8 cellular contexts compared by ENCODE assay signal in the genomic region with DNA sequence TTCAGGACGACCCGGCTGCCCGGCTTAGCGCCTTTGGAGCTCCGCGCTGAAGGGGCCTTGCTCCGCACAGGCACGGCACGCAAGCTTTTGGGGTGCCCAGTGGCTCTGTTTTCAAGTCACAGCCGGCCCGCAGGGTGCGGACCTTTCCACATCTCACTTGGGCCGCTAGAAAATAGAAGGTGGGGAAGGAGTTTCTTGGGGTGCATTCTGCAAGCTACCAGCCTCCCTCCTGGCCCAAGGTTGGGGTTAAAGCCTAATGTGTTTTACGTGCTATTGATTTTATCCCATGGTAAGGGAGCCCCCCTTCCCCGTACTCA. TPM values are rescaled to one million over a fixed set of nuclear protein-coding genes. Genes with fewer than 3 reads are reported as not detected.
DNase-seq lines count a peak whose midpoint lies in the region; ATAC-seq and TF ChIP-seq lines count a peak whose summit lies in the region.

No MANE protein-coding gene starts in this region.

- peak overlapping the region; percentile 74 for H3K4me3 Mint-ChIP-seq in activated CD4-positive, alpha-beta T cell treated with anti-CD3 and anti-CD28 coated beads for 36 hours
- peak overlapping the region; percentile 63 to 95 (median 90) for H3K4me3 Mint-ChIP-seq in naive thymus-derived CD8-positive, alpha-beta T cell

- POLR2A ChIA-PET in activated CD4-positive, alpha-beta T cell treated with anti-CD3 and anti-CD28 coated beads for 36 hours (lab: Charles Lee), result interaction anchor here (1.0 to 1.3 kb wide), 2 partner anchors 149 to 329 kb away, joined by 4 to 6 read pairs; partner anchors contain the start of genes DZANK1 and POLR3F
- POLR2A ChIA-PET in naive thymus-derived CD8-positive, alpha-beta T cell (lab: Charles Lee), result interaction anchor here (0.6 to 2.3 kb wide), 10 partner anchors 9 to 1914 kb away, joined by 3 to 44 read pairs (median 6); partner anchors contain the start of genes CFAP61, CRNKL1, RRBP1 and SEC23B

- peak; percentile 36 for ATAC-seq in activated CD4-positive, alpha-beta T cell treated with anti-CD3 and anti-CD28 coated beads for 36 hours
- no peak for ATAC-seq in naive thymus-derived CD8-positive, alpha-beta T cell

- no peaks in the 10 kb centered on the region for H3K4me1 ChIP-seq in colonic mucosa

- TF ChIP-seq CTCF in LNCaP clone FGC (IDR thresholded peaks at IDR 0.05; ENCODE audit: control insufficient read depth, extremely low read depth, insufficient read depth), result no peak
- no peak for TF ChIP-seq CTCF in colonic mucosa (IDR thresholded peaks at IDR 0.05)

- H3K4me3 ChIP-seq in LNCaP clone FGC (ENCODE audit: low read depth, low read length), result peak overlapping the region; percentile 87
- H3K4me3 ChIP-seq in colonic mucosa, result peak overlapping the region; percentile 94

- peaks cover 33% of the 10 kb centered on the region for H3K4me1 Mint-ChIP-seq in activated CD4-positive, alpha-beta T cell treated with anti-CD3 and anti-CD28 coated beads for 36 hours
- H3K4me1 Mint-ChIP-seq in naive thymus-derived CD8-positive, alpha-beta T cell, result peaks cover 23 to 43% (median 32%) of the 10 kb centered on the region in 4 donors

- peak overlapping the region; percentile 78 for H3K27ac Mint-ChIP-seq in activated CD4-positive, alpha-beta T cell treated with anti-CD3 and anti-CD28 coated beads for 36 hours
- peak overlapping the region; percentile 52 to 99 (median 72) for H3K27ac Mint-ChIP-seq in naive thymus-derived CD8-positive, alpha-beta T cell

- no peaks in the 10 kb centered on the region for H3K36me3 ChIP-seq in colonic mucosa

- H3K27me3 Mint-ChIP-seq in activated CD4-positive, alpha-beta T cell treated with anti-CD3 and anti-CD28 coated beads for 36 hours, result peaks cover 1% of the 10 kb centered on the region
- H3K27me3 Mint-ChIP-seq in naive thymus-derived CD8-positive, alpha-beta T cell, result no peaks in the 10 kb centered on the region

- no peaks in the 10 kb centered on the region for H3K27me3 ChIP-seq in colonic mucosa

- peaks cover 17% of the 10 kb centered on the region for H3K36me3 Mint-ChIP-seq in activated CD4-positive, alpha-beta T cell treated with anti-CD3 and anti-CD28 coated beads for 36 hours (ENCODE audit: low read depth)
- peaks cover 0 to 11% (median 4%) of the 10 kb centered on the region in 3 donors for H3K36me3 Mint-ChIP-seq in naive thymus-derived CD8-positive, alpha-beta T cell

- intact Hi-C loops in activated CD4-positive, alpha-beta T cell treated with anti-CD3 and anti-CD28 coated beads for 36 hours (cut with DNase I, micrococcal nuclease), result loop anchor here (2.0 to 10.0 kb wide), 10 partner anchors 139 to 654 kb away; partner anchors contain the start of genes DTD1 (in 1 of the 2), MGME1 (in 1 of the 2), RRBP1 (in 1 of the 2) and SEC23B (in 1 of the 2)
- intact Hi-C loops in colonic mucosa (cut with DNase I), result no loop called here

- DNase-seq in activated CD4-positive, alpha-beta T cell treated with anti-CD3 and anti-CD28 coated beads for 36 hours, result no peak
- DNase-seq in activated CD4-positive, alpha-beta T cell treated with anti-CD3 and anti-CD28 coated beads, Interleukin-2, amount 50 U/mL, for 48 hours, result no peak
- DNase-seq in LNCaP clone FGC (ENCODE audit: low read depth) (no peak), colonic mucosa (no peak), NCI-H1436 (lab: John Stamatoyannopoulos, UW) (no peak), SKM-1 (lab: John Stamatoyannopoulos, UW; ENCODE audit: unreplicated experiment) (no peak)
- DNase-seq in naive thymus-derived CD8-positive, alpha-beta T cell, result no peak
- no peak for DNase-seq in stimulated activated CD4-positive, alpha-beta T cell treated with anti-CD3 and anti-CD28 coated beads, Interleukin-4, amount 100 ng/mL, for 1 hour

- no peaks in the 10 kb centered on the region for H3K9me3 Mint-ChIP-seq in activated CD4-positive, alpha-beta T cell treated with anti-CD3 and anti-CD28 coated beads for 36 hours (ENCODE audit: low read depth)
- H3K9me3 Mint-ChIP-seq in naive thymus-derived CD8-positive, alpha-beta T cell, result no peaks in the 10 kb centered on the region

- CTCF ChIA-PET in activated CD4-positive, alpha-beta T cell treated with anti-CD3 and anti-CD28 coated beads for 36 hours (lab: Charles Lee), result interaction anchor here (0.6 to 1.0 kb wide), 4 partner anchors 35 to 316 kb away, joined by 3 to 4 read pairs (median 4); partner anchors contain the start of gene ZNF133

- peak overlapping the region; percentile 94 for H3K27ac ChIP-seq in colonic mucosa

- H3K9me3 ChIP-seq in colonic mucosa, result no peaks in the 10 kb centered on the region

- peak overlapping the region; percentile 91 to 97 for H3K9ac ChIP-seq in colonic mucosa (ENCODE audit: low read depth in 2 of 2, low read length in 2 of 2)

RNA-seq across cellular contexts. Expression of gene KAT14, which starts 0.6 kb away (rescaled TPM):
- 10 to 100 TPM; 17.2 to 17.9 TPM for total RNA-seq in activated CD4-positive, alpha-beta T cell treated with anti-CD3 and anti-CD28 coated beads for 36 hours
- 10 to 100 TPM; 13.1 to 13.4 TPM for total RNA-seq in colonic mucosa
- 10 to 100 TPM; 25.9 to 28.1 TPM for total RNA-seq in naive thymus-derived CD8-positive, alpha-beta T cell
- polyA plus RNA-seq in naive thymus-derived CD8-positive, alpha-beta T cell, result 10 to 100 TPM; 20.3 to 24.7 (median 24.2) TPM

RNA-seq across cellular contexts. Expression of gene PET117, which starts 0.6 kb away (rescaled TPM):
- 10 to 100 TPM; 12.0 to 18.7 TPM for total RNA-seq in activated CD4-positive, alpha-beta T cell treated with anti-CD3 and anti-CD28 coated beads for 36 hours
- total RNA-seq in colonic mucosa, result 10 to 100 TPM; 16.2 to 17.5 TPM
- total RNA-seq in naive thymus-derived CD8-positive, alpha-beta T cell, result 10 to 100 TPM; 19.0 to 22.5 TPM
- 10 to 100 TPM; 32.4 to 41.4 (median 36.2) TPM for polyA plus RNA-seq in naive thymus-derived CD8-positive, alpha-beta T cell
